ENCODE assay signal across 26 cellular contexts in the genomic region with DNA sequence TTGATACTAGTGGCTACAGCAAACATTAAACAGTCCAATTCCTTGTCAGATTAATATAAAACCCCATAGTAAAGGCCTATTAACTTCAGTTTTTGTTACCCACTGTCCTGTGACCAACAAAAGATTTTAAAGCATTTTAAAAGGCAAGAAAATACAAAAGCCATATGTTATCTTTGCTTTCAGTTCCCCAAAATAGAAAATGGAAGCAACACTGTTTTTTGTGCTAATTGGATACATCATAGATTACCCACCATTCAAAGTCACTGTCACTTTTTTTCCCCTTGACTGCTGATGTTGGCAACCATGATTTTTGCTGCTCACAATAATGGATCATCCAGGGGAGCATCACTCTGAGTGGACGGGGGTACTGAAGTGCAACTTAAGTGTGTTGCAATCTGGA.
"Had no signal": no experiment of that assay in that cellular context is flagged by ENCODE, and none has a peak within 500 bp of the region (broad histone marks: within the 10 kb centered on the region; RNA-seq: fewer than 3 reads in every experiment).

No MANE protein-coding gene starts in this region.

- H3K4me1 Mint-ChIP-seq: activated CD4-positive, alpha-beta memory T cell treated with anti-CD3 and anti-CD28 coated beads, Interleukin-2, amount 10 ng/mL, durations not matched to agents 7 days and 5 days; activated CD4-positive, alpha-beta T cell treated with anti-CD3 and anti-CD28 coated beads for 36 hours; activated naive CD8-positive, alpha-beta T cell treated with anti-CD3 and anti-CD28 coated beads, Interleukin-2, amount 10 ng/mL, durations not matched to agents 7 days and 5 days had no signal

- H3K27me3 ChIP-seq: adrenal gland, Peyer's patch, SJCRH30 had no signal

- H3K4me3 Mint-ChIP-seq: activated CD4-positive, alpha-beta memory T cell treated with anti-CD3 and anti-CD28 coated beads, Interleukin-2, amount 10 ng/mL, durations not matched to agents 7 days and 5 days; activated CD4-positive, alpha-beta T cell treated with anti-CD3 and anti-CD28 coated beads for 36 hours; activated naive CD8-positive, alpha-beta T cell treated with anti-CD3 and anti-CD28 coated beads, Interleukin-2, amount 10 ng/mL, durations not matched to agents 7 days and 5 days; activated T-cell treated with anti-CD3 and anti-CD28 coated beads, Interleukin-2, amount 50 U/mL, for 72 hours had no signal

- ATAC-seq: activated CD4-positive, alpha-beta T cell treated with anti-CD3 and anti-CD28 coated beads for 36 hours; activated T-cell treated with anti-CD3 and anti-CD28 coated beads, Interleukin-2, amount 50 U/mL, for 72 hours had no signal

- H3K9me3 ChIP-seq: adrenal gland, Peyer's patch, SJCRH30, SK-N-SH had no signal

- DNase-seq: activated CD4-positive, alpha-beta memory T cell treated with anti-CD3 and anti-CD28 coated beads, Interleukin-2, amount 10 ng/mL, durations not matched to agents 7 days and 5 days; activated CD4-positive, alpha-beta T cell treated with anti-CD3 and anti-CD28 coated beads for 36 hours; activated CD4-positive, alpha-beta T cell treated with anti-CD3 and anti-CD28 coated beads, Interleukin-2, amount 50 U/mL, for 1 hour; activated naive CD4-positive, alpha-beta T cell treated with anti-CD3 and anti-CD28 coated beads, Interleukin-2, amount 50 U/mL, for 16 hours; activated naive CD8-positive, alpha-beta T cell treated with anti-CD3 and anti-CD28 coated beads, Interleukin-2, amount 10 ng/mL, durations not matched to agents 7 days and 5 days; activated T-cell treated with anti-CD3 and anti-CD28 coated beads, Interleukin-2, amount 50 U/mL, for 72 hours; adrenal gland; anterior cingulate cortex; cerebellar nuclear complex; Kasumi-1; NCI-H1092 treated with DMSO at 0.1 percent for 48 hours; NCI-H1417 treated with DMSO at 0.1 percent for 48 hours; NCI-H1694; NCI-H2029; NCI-H2107; NCI-H2171 treated with DMSO at 0.1 percent for 48 hours; NCI-H226; NCI-H526 treated with DMSO at 0.1 percent for 48 hours; NCI-H82; Peyer's patch; Right ventricle myocardium superior; SJCRH30; SK-N-SH; T-helper 1 cell; WERI-Rb-1 had no signal

- H3K4me1 ChIP-seq: Peyer's patch, SJCRH30 had no signal

- H3K27me3 Mint-ChIP-seq: activated CD4-positive, alpha-beta memory T cell treated with anti-CD3 and anti-CD28 coated beads, Interleukin-2, amount 10 ng/mL, durations not matched to agents 7 days and 5 days; activated CD4-positive, alpha-beta T cell treated with anti-CD3 and anti-CD28 coated beads for 36 hours; activated naive CD8-positive, alpha-beta T cell treated with anti-CD3 and anti-CD28 coated beads, Interleukin-2, amount 10 ng/mL, durations not matched to agents 7 days and 5 days had no signal

- H3K36me3 ChIP-seq: adrenal gland, Peyer's patch, SJCRH30, WERI-Rb-1 had no signal

- H3K27ac ChIP-seq: adrenal gland, Peyer's patch, RWPE1, SJCRH30, WERI-Rb-1 had no signal

- H3K27ac Mint-ChIP-seq: activated CD4-positive, alpha-beta memory T cell treated with anti-CD3 and anti-CD28 coated beads, Interleukin-2, amount 10 ng/mL, durations not matched to agents 7 days and 5 days; activated CD4-positive, alpha-beta T cell treated with anti-CD3 and anti-CD28 coated beads for 36 hours; activated naive CD8-positive, alpha-beta T cell treated with anti-CD3 and anti-CD28 coated beads, Interleukin-2, amount 10 ng/mL, durations not matched to agents 7 days and 5 days; activated T-cell treated with anti-CD3 and anti-CD28 coated beads, Interleukin-2, amount 50 U/mL, for 72 hours had no signal

- H3K9me3 Mint-ChIP-seq: activated CD4-positive, alpha-beta memory T cell treated with anti-CD3 and anti-CD28 coated beads, Interleukin-2, amount 10 ng/mL, durations not matched to agents 7 days and 5 days had no signal

- H3K4me3 ChIP-seq: adrenal gland, Peyer's patch, SJCRH30 had no signal
